26 cellular contexts compared by ENCODE assay signal in the genomic region with DNA sequence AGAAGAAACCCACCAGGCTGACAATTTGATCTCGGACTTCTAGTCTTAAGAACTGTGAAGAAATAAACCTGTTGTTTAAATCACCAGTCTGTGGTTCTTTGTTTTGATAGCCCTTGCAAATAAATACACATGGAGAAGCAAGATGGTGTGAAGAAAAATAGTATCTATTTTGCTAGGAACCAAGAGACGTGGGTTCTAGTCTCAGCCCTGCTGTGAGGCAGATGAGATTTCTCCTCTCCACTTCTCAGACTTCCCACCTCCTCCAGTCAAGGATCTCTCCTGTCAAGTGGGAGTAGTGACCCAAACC.
"Had no signal": no experiment of that assay in that cellular context is flagged by ENCODE, and none has a peak within 500 bp of the region (broad histone marks: within the 10 kb centered on the region; RNA-seq: fewer than 3 reads in every experiment).

No MANE protein-coding gene starts in this region.

- H3K36me3 ChIP-seq: colonic mucosa, esophagus squamous epithelium, gastrocnemius medialis, heart left ventricle, left lung, lower lobe of right lung had no signal

- H3K27me3 ChIP-seq: colonic mucosa, esophagus squamous epithelium, gastrocnemius medialis, heart left ventricle, hepatocyte, left lung had no signal

- H3K4me1 Mint-ChIP-seq: immature natural killer cell had no signal

- H3K36me3 Mint-ChIP-seq: immature natural killer cell had no signal

- H3K4me3 ChIP-seq: colonic mucosa, esophagus squamous epithelium, gastrocnemius medialis, heart left ventricle, hepatocyte, left lung, lower lobe of right lung, mucosa of descending colon had no signal

- H3K79me2 ChIP-seq: hepatocyte had no signal

- H3K4me3 Mint-ChIP-seq: dendritic cell treated with granulocyte-macrophage colony-stimulating factor and Interleukin-4, amounts not matched to agents 40 ng/mL and 50 ng/mL, for 4 days; effector memory CD8-positive, alpha-beta T cell; endodermal cell; immature natural killer cell; mesothelial cell of epicardium; naive B cell had no signal

- H3K4me1 ChIP-seq: colonic mucosa, esophagus squamous epithelium, gastrocnemius medialis, lower lobe of right lung had no signal

- H3K9me3 Mint-ChIP-seq: effector memory CD8-positive, alpha-beta T cell had no signal

- FAIRE-seq: endometrium, keratinocyte had no signal

- H3K27ac ChIP-seq: colonic mucosa, epithelial cell of prostate, esophagus squamous epithelium, gastrocnemius medialis, heart left ventricle, hepatocyte, left lung, lower lobe of right lung had no signal

- H3K27me3 Mint-ChIP-seq: dendritic cell treated with granulocyte-macrophage colony-stimulating factor and Interleukin-4, amounts not matched to agents 40 ng/mL and 50 ng/mL, for 4 days; effector memory CD8-positive, alpha-beta T cell; naive B cell had no signal

- H3K27ac Mint-ChIP-seq: dendritic cell treated with granulocyte-macrophage colony-stimulating factor and Interleukin-4, amounts not matched to agents 40 ng/mL and 50 ng/mL, for 4 days; endodermal cell; immature natural killer cell; mesothelial cell of epicardium had no signal

- DNase-seq: colonic mucosa; cortex of kidney; effector CD8-positive, alpha-beta T cell; effector memory CD8-positive, alpha-beta T cell; endodermal cell; esophagus squamous epithelium; foreskin fibroblast; foreskin melanocyte; gastrocnemius medialis; heart left ventricle; hypothalamus; immature natural killer cell; left cardiac atrium; left lung; left ventricle myocardium superior; lower lobe of right lung; mesenchymal stem cell; mucosa of descending colon; naive B cell had no signal

- H3K4me2 ChIP-seq: hepatocyte had no signal

- H2AFZ ChIP-seq: hepatocyte had no signal

- H3K9me3 ChIP-seq: colonic mucosa, gastrocnemius medialis, lower lobe of right lung had no signal

- ATAC-seq: effector memory CD8-positive, alpha-beta T cell; esophagus mucosa; gastrocnemius medialis; heart left ventricle; left cardiac atrium; left lung; left ventricle myocardium superior; lower lobe of right lung; mucosa of descending colon had no signal
